ENCODE assay signal across 13 cellular contexts in genomic region chr6:42417641-42418112, GRCh38. TPM values are rescaled to one million over a fixed set of nuclear protein-coding genes. Genes with fewer than 3 reads are reported as not detected.
A peak's percentile ranks its signal among the peaks of the same experiment; 100 is the strongest.
DNase-seq lines count a peak whose midpoint lies in the region; ATAC-seq, FAIRE-seq and TF ChIP-seq lines count a peak whose summit lies in the region.
"Had no signal": no experiment of that assay in that cellular context is flagged by ENCODE, and none has a peak within 500 bp of the region (broad histone marks: within the 10 kb centered on the region; RNA-seq: fewer than 3 reads in every experiment).

No MANE protein-coding gene starts in this region.

- no peak overlapping the region for H4K5ac ChIP-seq in H1 (ENCODE audit: insufficient read length, low read depth, low read length)

- H3K23me2 ChIP-seq in H1 (ENCODE audit: low read depth, low read length): no peaks in the 10 kb centered on the region

- POLR2A ChIA-PET in H1 (lab: Charles Lee; ENCODE audit: partially characterized antibody): interaction anchor here (1.4 kb wide), 1 partner anchor 35 kb away, joined by 5 read pairs; no protein-coding TSS in a partner anchor

- H3K4me3 ChIP-seq in H1 (ENCODE audit: extremely low read depth in 1 of 4, insufficient read depth in 2 of 4, low read depth in 3 of 4, low read length in 4 of 4) (no peak overlapping the region), HAP-1 (no peak overlapping the region)
- H3K4me3 ChIP-seq: adrenal gland, esophagus squamous epithelium, right atrium auricular region had no signal

- no peak overlapping the region for H3K18ac ChIP-seq in H1 (ENCODE audit: extremely low read depth, low read length)

- ATAC-seq in GM21619 (IDR thresholded peaks at IDR 0.05; ENCODE audit: unreplicated experiment): no peak
- ATAC-seq: left lobe of liver had no signal

- peaks cover 15% of the 10 kb centered on the region for H3K79me1 ChIP-seq in H1 (ENCODE audit: low read depth, low read length)

- no peak overlapping the region for H3K9ac ChIP-seq in H1 (replicated peaks in 1 of 4; ENCODE audit: extremely low read depth in 1 of 4, low read depth in 3 of 4, low read length in 3 of 4)

- H2BK120ac ChIP-seq in H1 (replicated peaks; ENCODE audit: low read depth, low read length): no peak overlapping the region

- no peak for TF ChIP-seq RAD21 in H1 (IDR thresholded peaks at IDR 0.05 in 1 of 2, conservative IDR thresholded peaks at IDR 0.05 in 1 of 2; ENCODE audit: low read depth in 2 of 2, low read length in 2 of 2)

- FAIRE-seq in H1 (lab: Jason Lieb, UNC): no peak

- H3K23ac ChIP-seq in H1 (ENCODE audit: insufficient read length): no peak overlapping the region

- H4K8ac ChIP-seq in H1 (ENCODE audit: extremely low read depth, insufficient read depth, low read length): no peak overlapping the region; the same call in 1 of the 2 replicates

- TF ChIP-seq CTCF in H1 (IDR thresholded peaks at IDR 0.05; ENCODE audit: control extremely low read depth in 1 of 3, insufficient read depth in 1 of 3, low read depth in 1 of 3, low read length in 3 of 3): no peak

- H4K20me1 ChIP-seq in H1 (replicated peaks in 1 of 2; ENCODE audit: control insufficient read depth in 1 of 2, insufficient read depth in 2 of 2, low read length in 2 of 2): peaks cover 13 to 17% of the 10 kb centered on the region in 2 experiments

- no peak overlapping the region for H2BK15ac ChIP-seq in H1 (ENCODE audit: low read length)

- H3K36me3 ChIP-seq in H1 (ENCODE audit: control insufficient read depth in 2 of 4, insufficient read depth in 4 of 4, low read length in 3 of 4) (no peaks in the 10 kb centered on the region), HAP-1 (replicated peaks) (no peaks in the 10 kb centered on the region)
- H3K36me3 ChIP-seq: adrenal gland, right atrium auricular region had no signal

- no peaks in the 10 kb centered on the region for H3K9me3 ChIP-seq in H1 (ENCODE audit: insufficient read depth in 2 of 2, low read depth in 1 of 2, low read length in 1 of 2)
- H3K9me3 ChIP-seq in HAP-1: no peaks in the 10 kb centered on the region
- H3K9me3 ChIP-seq: adrenal gland, esophagus squamous epithelium, right atrium auricular region had no signal

- no peak overlapping the region; a peak in 1 of 4 replicates for H3K4me2 ChIP-seq in H1 (ENCODE audit: insufficient read depth in 1 of 2, low read depth in 2 of 2, low read length in 2 of 2)

- H3K14ac ChIP-seq in H1 (ENCODE audit: insufficient read length): no peak overlapping the region

- TF ChIP-seq POLR2A in H1 (IDR thresholded peaks at IDR 0.05; ENCODE audit: control extremely low read depth in 1 of 2, low read depth in 2 of 2, low read length in 2 of 2): no peak

- no peaks in the 10 kb centered on the region for H3K27me3 ChIP-seq in H1 (replicated peaks in 1 of 4; ENCODE audit: control insufficient read depth in 3 of 4, extremely low read depth in 1 of 4, insufficient read depth in 3 of 4, low read length in 3 of 4)
- no peaks in the 10 kb centered on the region for H3K27me3 ChIP-seq in HAP-1 (ENCODE audit: low read depth)
- H3K27me3 ChIP-seq: adrenal gland, esophagus squamous epithelium, right atrium auricular region had no signal

- H2BK20ac ChIP-seq in H1 (ENCODE audit: low read length): no peak overlapping the region

- H3K27ac ChIP-seq in H1 (ENCODE audit: low read depth, low read length): no peak overlapping the region
- H3K27ac ChIP-seq: adrenal gland, esophagus squamous epithelium, right atrium auricular region had no signal

- H3K4ac ChIP-seq in H1 (replicated peaks; ENCODE audit: insufficient read length, low read depth, low read length): no peak overlapping the region

- H2BK5ac ChIP-seq in H1 (ENCODE audit: low read depth, low read length): no peak overlapping the region

- H3K56ac ChIP-seq in H1 (replicated peaks; ENCODE audit: insufficient read length, low read depth, low read length): no peak overlapping the region

- no peak overlapping the region for H2BK12ac ChIP-seq in H1 (ENCODE audit: low read depth, low read length)

- CTCF ChIA-PET in H1 (lab: Charles Lee; ENCODE audit: partially characterized antibody): interaction anchor here (1.1 kb wide), 1 partner anchor 11 kb away, joined by 4 read pairs; no protein-coding TSS in a partner anchor

- TF ChIP-seq EP300 in H1 (IDR thresholded peaks at IDR 0.05; ENCODE audit: borderline replicate concordance in 1 of 2, low read depth in 2 of 2, low read length in 2 of 2): no peak

- H2AFZ ChIP-seq in H1 (ENCODE audit: low read length): no peak overlapping the region

- in situ Hi-C loops in HAP-1 (cut with MboI; ENCODE audit: low sequenced_read_pairs): no loop called here

- DNase-seq in activated T-cell treated with anti-CD3 and anti-CD28 coated beads for 1 hour (ENCODE audit: low read depth) (peak; percentile 7), activated T-cell treated with anti-CD3 and anti-CD28 coated beads for 4 hours (no peak), H1 (ENCODE audit: low read depth in 1 of 2, low spot score in 2 of 2) (no peak), CD1c-positive myeloid dendritic cell (ENCODE audit: extremely low spot score) (no peak), HAP-1 (ENCODE audit: low spot score in 2 of 2) (no peak)
- peak; percentile 77 for DNase-seq in activated CD8-positive, alpha-beta memory T cell treated with anti-CD3 and anti-CD28 coated beads for 24 hours
- DNase-seq in stimulated activated naive CD4-positive, alpha-beta T cell treated with Interleukin-2 at 50 U/mL for 16 hours (lab: John Stamatoyannopoulos, UW): peak; percentile 37
- DNase-seq: esophagus squamous epithelium, NCI-H1694 treated with DMSO at 0.1 percent for 48 hours had no signal

- no peak overlapping the region for H4K91ac ChIP-seq in H1 (replicated peaks; ENCODE audit: insufficient read length, low read length)

- WGBS in H1 (ENCODE audit: extremely low coverage in 1 of 2, insufficient coverage in 1 of 2, insufficient read length in 1 of 2, insufficient replicate concordance in 2 of 2, low coverage in 1 of 2, low lambda C conversion rate in 2 of 2, missing lambda C conversion rate in 1 of 2), 2 experiments: 91% methylated on average over 5 of the region's 5 CpGs; no CpG with 5 or more reads in 1 of the 2 experiments

- peaks cover 9 to 18% (median 14%) of the 10 kb centered on the region in 4 experiments; a peak in 6 of 7 replicates for H3K4me1 ChIP-seq in H1 (replicated peaks in 1 of 4; ENCODE audit: control insufficient read depth in 3 of 4, insufficient read depth in 4 of 4, low read length in 3 of 4)
- H3K4me1 ChIP-seq in HAP-1: peaks cover 18% of the 10 kb centered on the region
- H3K4me1 ChIP-seq: adrenal gland, right atrium auricular region had no signal

- 0 out of 2 replicates have a peak overlapping the region, but pooled peaks have one; percentile 9 for H2AK5ac ChIP-seq in H1 (ENCODE audit: low read depth, low read length)

- H3K79me2 ChIP-seq in H1 (ENCODE audit: control insufficient read depth in 1 of 2, insufficient read depth in 2 of 2, low read length in 2 of 2): peaks cover 11 to 92% of the 10 kb centered on the region in 2 experiments; a peak in 3 of 4 replicates

TF ChIP-seq in H1, 55 proteins besides CTCF, POLR2A, EP300 and RAD21:
- TF ChIP-seq RBBP5 (IDR thresholded peaks at IDR 0.05; ENCODE audit: borderline replicate concordance, low read depth, low read length): no peak

RNA-seq across cellular contexts. Expression of gene TRERF1, which starts 34.0 kb away (rescaled TPM):
- total RNA-seq in H1 (2021; fragmentation: NEBNext Ultra II Directional; extraction: Animal tissue kit (Norgen Biotek cat#: 25700)): 21.5 and 22.8 TPM in 2 replicates
- 10.8 and 14.9 TPM in 2 replicates for polyA plus RNA-seq in H1 (2011; rRNA removed)
- 7.8 TPM for polyA plus RNA-seq in H1 (2011; cell fraction: cytosol; rRNA removed)
- 23.3 TPM for polyA plus RNA-seq in H1 (2011; cell fraction: nucleus; rRNA removed)
- polyA plus RNA-seq in H1 (2012, experiment 1 of 2): 14.0 to 17.0 TPM (median 15.2 TPM) in 4 replicates
- polyA plus RNA-seq in H1 (2012, experiment 2 of 2): 3.9 TPM
- 10.3 TPM for polyA plus RNA-seq in H1 (2013, experiment 1 of 2)
- polyA plus RNA-seq in H1 (2013, experiment 2 of 2): 10.3 TPM
- polyA minus RNA-seq in H1 (2011; rRNA and poly(A)+ RNA removed): 12.4 and 15.8 TPM in 2 replicates
- polyA minus RNA-seq in H1 (2011; cell fraction: cytosol; rRNA and poly(A)+ RNA removed): 14.0 TPM
- 18.1 TPM for polyA minus RNA-seq in H1 (2011; cell fraction: nucleus; rRNA and poly(A)+ RNA removed)

Comparison
In these comparisons a context has a peak if more than half of its experiments do, and no peak if none do; other contexts are left out.
1. DNase-seq: peak in activated T-cell treated with anti-CD3 and anti-CD28 coated beads for 1 hour (single experiment), activated CD8-positive, alpha-beta memory T cell treated with anti-CD3 and anti-CD28 coated beads for 24 hours (single experiment) and stimulated activated naive CD4-positive, alpha-beta T cell treated with Interleukin-2 at 50 U/mL for 16 hours (single experiment); none in activated T-cell treated with anti-CD3 and anti-CD28 coated beads for 4 hours (single experiment), H1 (0 of 2), CD1c-positive myeloid dendritic cell (single experiment) and HAP-1 (0 of 2).